16 cellular contexts compared by ENCODE assay signal in the genomic region with DNA sequence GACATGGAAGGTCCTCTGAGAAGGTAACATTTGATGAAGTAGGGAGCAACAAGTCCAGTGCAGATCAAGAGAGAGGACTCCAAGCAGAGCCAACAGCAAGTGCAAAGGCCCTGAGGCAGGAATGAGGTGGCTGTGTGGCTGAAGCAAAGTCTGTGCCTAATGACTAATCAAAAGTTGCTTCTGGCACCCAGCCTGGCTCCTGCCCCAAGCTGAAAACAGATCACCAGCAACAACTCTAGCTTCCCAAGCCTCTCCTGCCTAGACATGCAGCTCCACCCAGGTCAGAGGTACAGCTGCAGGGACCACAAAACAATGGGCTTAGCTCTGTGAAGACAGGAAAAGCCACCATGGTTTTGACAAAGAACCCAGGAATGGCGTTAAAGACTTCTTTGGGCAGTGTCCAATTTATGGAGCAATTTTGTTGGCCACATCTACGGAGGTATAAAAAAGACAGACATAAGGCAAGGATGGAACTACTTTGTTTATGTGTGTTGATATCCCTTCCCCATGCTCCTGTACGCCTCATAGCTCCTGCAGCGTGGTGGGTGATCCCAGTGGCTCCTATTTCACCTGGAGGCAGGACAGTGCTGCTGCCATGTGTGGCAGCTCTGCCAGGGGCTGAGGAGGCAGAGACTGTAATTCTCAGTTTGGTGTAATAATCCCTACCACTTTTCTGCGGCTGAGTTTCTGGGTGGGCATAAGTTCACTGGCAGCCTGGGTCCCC. TPM values are rescaled to one million over a fixed set of nuclear protein-coding genes. Genes with fewer than 3 reads are reported as not detected.
DNase-seq lines count a peak whose midpoint lies in the region; ATAC-seq lines count a peak whose summit lies in the region.
"Had no signal": no experiment of that assay in that cellular context is flagged by ENCODE, and none has a peak within 500 bp of the region (broad histone marks: within the 10 kb centered on the region; RNA-seq: fewer than 3 reads in every experiment).

No MANE protein-coding gene starts in this region.

- DNase-seq in Daoy (ENCODE audit: low read depth), result peak; percentile 89
- DNase-seq in NCI-H69 (lab: John Stamatoyannopoulos, UW), result peak; percentile 77
- peak; percentile 20 to 72 for DNase-seq in dermis microvascular lymphatic vessel endothelial cell (ENCODE audit: low read depth in 2 of 2)
- peak; percentile 96 for DNase-seq in myocyte (ENCODE audit: low read depth)
- DNase-seq in stimulated activated naive CD4-positive, alpha-beta T cell (lab: John Stamatoyannopoulos, UW), result no peak
- no peak for DNase-seq in T-helper 9 cell
- DNase-seq in superior temporal gyrus (ENCODE audit: extremely low spot score), result no peak
- DNase-seq: activated CD4-positive, alpha-beta memory T cell treated with anti-CD3 and anti-CD28 coated beads, Interleukin-2, amount 10 ng/mL, durations not matched to agents 7 days and 5 days; activated naive CD4-positive, alpha-beta T cell treated with anti-CD3 and anti-CD28 coated beads, Interleukin-2, amount 50 U/mL, for 16 hours; CD8-positive, alpha-beta T cell; H7; head of caudate nucleus; KBM-7; NCI-H1930; T-helper 1 cell had no signal

- no peak for ATAC-seq in HG03039 (IDR thresholded peaks at IDR 0.05; ENCODE audit: unreplicated experiment)
- ATAC-seq: CD8-positive, alpha-beta T cell had no signal

RNA-seq across cellular contexts. Expression of a gene that starts 26.4 kb away (rescaled TPM):
- total RNA-seq in Daoy (2014; rRNA removed; shearing (Covaris generic)), result 22.4 and 24.6 TPM in 2 replicates
- total RNA-seq in dermis microvascular lymphatic vessel endothelial cell (28.4 and 53.7 TPM in 2 replicates), myocyte (3.8 and 4.2 TPM in 2 replicates)
- 2.7 TPM for polyA plus RNA-seq in myocyte (2012)
- total RNA-seq: CD8-positive, alpha-beta T cell had no signal

Comparison
In these comparisons a context has a peak if more than half of its experiments do, and no peak if none do; other contexts are left out.
1. DNase-seq: peak in Daoy (single experiment), NCI-H69 (single experiment), dermis microvascular lymphatic vessel endothelial cell (2 of 2) and myocyte (single experiment); none in stimulated activated naive CD4-positive, alpha-beta T cell (0 of 6), T-helper 9 cell (single experiment) and superior temporal gyrus (single experiment).